ENCODE assay signal across 18 cellular contexts in the genomic region with DNA sequence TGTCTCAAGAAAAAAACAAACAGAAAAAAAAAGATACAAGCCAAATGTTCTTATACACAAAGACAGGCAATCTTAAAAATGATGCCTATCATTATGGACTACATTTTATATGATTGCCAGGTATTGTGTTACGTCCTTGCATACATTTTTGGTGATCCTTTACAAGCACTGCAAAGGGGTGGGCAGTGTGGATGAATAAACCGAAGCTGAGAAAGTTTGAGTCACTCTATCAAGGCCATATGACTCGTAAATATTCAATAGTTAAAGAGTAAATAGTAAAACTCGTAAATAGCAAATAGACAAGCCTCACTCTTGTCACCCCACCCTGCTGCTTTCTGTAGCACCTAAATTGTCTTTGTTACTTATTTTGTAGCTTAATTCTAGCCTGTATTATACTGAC.
"Had no signal": no experiment of that assay in that cellular context is flagged by ENCODE, and none has a peak within 500 bp of the region (broad histone marks: within the 10 kb centered on the region; RNA-seq: fewer than 3 reads in every experiment).

No MANE protein-coding gene starts in this region.

- DNase-seq: cortex of kidney; effector memory CD8-positive, alpha-beta T cell; esophagus squamous epithelium; foreskin melanocyte; head of caudate nucleus; hippocampal formation; kidney glomerular epithelial cell; mesendoderm; naive B cell; right cardiac atrium; stimulated activated CD4-positive, alpha-beta T cell treated with anti-CD3 and anti-CD28 coated beads, Interleukin-4, amount 100 ng/mL, for 1 hour; tibial artery; upper lobe of left lung; uterus had no signal

- ATAC-seq: effector memory CD8-positive, alpha-beta T cell; right cardiac atrium; stimulated activated memory B cell treated with anti-CD40 and anti-IgM and Interleukin-4, amounts not matched to agents 10 μg/mL and 1 μg/mL and 100 μg/mL, for 72 hours had no signal

- H3K4me3 ChIP-seq: esophagus squamous epithelium, tibial artery, upper lobe of left lung, uterus had no signal

- H3K27ac ChIP-seq: esophagus squamous epithelium, tibial artery, upper lobe of left lung, uterus had no signal

- H3K9me3 ChIP-seq: esophagus squamous epithelium, tibial artery, upper lobe of left lung, uterus had no signal

- H3K4me1 ChIP-seq: uterus had no signal

- H3K27ac Mint-ChIP-seq: effector memory CD8-positive, alpha-beta T cell; stimulated activated memory B cell treated with anti-CD40 and anti-IgM and Interleukin-4, amounts not matched to agents 10 μg/mL and 1 μg/mL and 100 μg/mL, for 72 hours; stimulated activated naive CD8-positive, alpha-beta T cell treated with anti-CD3 and anti-CD28 coated beads, Interleukin-15, Interleukin-2, amounts not matched to agents 100 ng/mL and 50 ng/mL, for 24 hours had no signal

- H3K27me3 ChIP-seq: upper lobe of left lung, uterus had no signal

- FAIRE-seq: islet of Langerhans had no signal

- H3K4me3 Mint-ChIP-seq: effector memory CD8-positive, alpha-beta T cell; nephron; stimulated activated memory B cell treated with anti-CD40 and anti-IgM and Interleukin-4, amounts not matched to agents 10 μg/mL and 1 μg/mL and 100 μg/mL, for 72 hours; stimulated activated naive CD8-positive, alpha-beta T cell treated with anti-CD3 and anti-CD28 coated beads, Interleukin-15, Interleukin-2, amounts not matched to agents 100 ng/mL and 50 ng/mL, for 24 hours had no signal

- H3K9me3 Mint-ChIP-seq: effector memory CD8-positive, alpha-beta T cell; nephron; stimulated activated memory B cell treated with anti-CD40 and anti-IgM and Interleukin-4, amounts not matched to agents 10 μg/mL and 1 μg/mL and 100 μg/mL, for 72 hours; stimulated activated naive CD8-positive, alpha-beta T cell treated with anti-CD3 and anti-CD28 coated beads, Interleukin-15, Interleukin-2, amounts not matched to agents 100 ng/mL and 50 ng/mL, for 24 hours had no signal

- H3K36me3 Mint-ChIP-seq: naive B cell; stimulated activated memory B cell treated with anti-CD40 and anti-IgM and Interleukin-4, amounts not matched to agents 10 μg/mL and 1 μg/mL and 100 μg/mL, for 72 hours had no signal

- H3K36me3 ChIP-seq: esophagus squamous epithelium, tibial artery, upper lobe of left lung, uterus had no signal
